1 cellular context compared by ENCODE assay signal in genomic region chr3:153173758-153174516, GRCh38.
TF ChIP-seq lines count a peak whose summit lies in the region.

No MANE protein-coding gene starts in this region.

TF ChIP-seq in K562, 482 proteins besides CTCF, POLR2A, EP300 and RAD21 (continued from another document):
- peak; percentile 14 for TF ChIP-seq PRDM10 (IDR thresholded peaks at IDR 0.05; ENCODE audit: partially characterized antibody)
- TF ChIP-seq JUND (IDR thresholded peaks at IDR 0.05; ENCODE audit: borderline replicate concordance, low read depth, low read length) = peak; percentile 68
- peak; percentile 34; the same call in 1 of the 3 replicates for TF ChIP-seq JUND (tag; IDR thresholded peaks at IDR 0.05; ENCODE audit: borderline replicate concordance, low read depth, low read length)
- peak; percentile 50 for TF ChIP-seq ARID1B (IDR thresholded peaks at IDR 0.05)
- peak; percentile 36; the same call in 1 of the 2 replicates for TF ChIP-seq MAFF (IDR thresholded peaks at IDR 0.05; ENCODE audit: low read length)
- no peak for TF ChIP-seq ZNF165 (CRISPR knock-in tag; IDR thresholded peaks at IDR 0.05; ENCODE audit: borderline replicate concordance)
- peak; percentile 35; the same call in 1 of the 2 replicates for TF ChIP-seq ATF3 (IDR thresholded peaks at IDR 0.05)
- TF ChIP-seq ATF3 (CRISPR knock-in tag; conservative IDR thresholded peaks at IDR 0.05) = no peak
- TF ChIP-seq MYC (IDR thresholded peaks at IDR 0.05; ENCODE audit: low read depth, low read length) = 0 out of 2 replicates have a peak, but pooled peaks have one; percentile 12
- TF ChIP-seq MYC (CRISPR knock-in tag; IDR thresholded peaks at IDR 0.05; ENCODE audit: borderline replicate concordance, low read depth) = no peak
- peak; percentile 49; the same call in 1 of the 2 replicates for TF ChIP-seq ARID2 (IDR thresholded peaks at IDR 0.05)
- peak; percentile 63 for TF ChIP-seq FOSL1 (tag; conservative IDR thresholded peaks at IDR 0.05)
- 0 out of 2 replicates have a peak, but pooled peaks have one; percentile 8 for TF ChIP-seq SMC3 (conservative IDR thresholded peaks at IDR 0.05; ENCODE audit: insufficient read depth, low read depth, low read length)
- no peak for TF ChIP-seq SUPT5H (IDR thresholded peaks at IDR 0.05)
- TF ChIP-seq DPF2 (IDR thresholded peaks at IDR 0.05) = 0 out of 2 replicates have a peak, but pooled peaks have one; percentile 31
- TF ChIP-seq ZNF316 (IDR thresholded peaks at IDR 0.05) = peak; percentile 69
- peak; percentile 82 for TF ChIP-seq NFE2 (IDR thresholded peaks at IDR 0.05; ENCODE audit: low read depth)
- peak; percentile 34; the same call in 1 of the 2 replicates for TF ChIP-seq MAFK (IDR thresholded peaks at IDR 0.05; ENCODE audit: low read length)
- peak; percentile 77 for TF ChIP-seq C11orf30 (IDR thresholded peaks at IDR 0.05; ENCODE audit: low read depth)
- peak; percentile 68; the same call in 1 of the 2 replicates for TF ChIP-seq HMBOX1 (IDR thresholded peaks at IDR 0.05)
